In genomic region chr12:110266381-110266909, GRCh38 we compare ENCODE assay signal across 15 cellular contexts. TPM values are rescaled to one million over a fixed set of nuclear protein-coding genes. Genes with fewer than 3 reads are reported as not detected.
DNase-seq lines count a peak whose midpoint lies in the region; ATAC-seq and TF ChIP-seq lines count a peak whose summit lies in the region.
"Had no signal": no experiment of that assay in that cellular context is flagged by ENCODE, and none has a peak within 500 bp of the region (broad histone marks: within the 10 kb centered on the region; RNA-seq: fewer than 3 reads in every experiment).

No MANE protein-coding gene starts in this region.

- BruUV-seq in A673 (replicated peaks; lab: Mats Ljungman, UMichigan): no TSS peak

- no peak for DNase-seq in A673 (ENCODE audit: low spot score)
- DNase-seq in HFF-Myc (ENCODE audit: extremely low read depth, low read depth): no peak
- DNase-seq in T1000 (lab: John Stamatoyannopoulos, UW): peak; percentile 9
- DNase-seq in neural progenitor cell (ENCODE audit: low spot score): no peak
- DNase-seq in GM13976 (ENCODE audit: low spot score): no peak
- DNase-seq: activated naive CD4-positive, alpha-beta T cell treated with anti-CD3 and anti-CD28 coated beads, Interleukin-2, amount 10 ng/mL, durations not matched to agents 7 days and 5 days; NCI-H446 treated with DMSO at 0.1 percent for 48 hours had no signal

- H3K4me3 Mint-ChIP-seq in neural progenitor cell: no peak overlapping the region
- H3K4me3 Mint-ChIP-seq: activated naive CD4-positive, alpha-beta T cell treated with anti-CD3 and anti-CD28 coated beads, Interleukin-2, amount 10 ng/mL, durations not matched to agents 7 days and 5 days; central memory CD8-positive, alpha-beta T cell; memory B cell; stimulated activated naive CD8-positive, alpha-beta T cell treated with anti-CD3 and anti-CD28 coated beads, Interleukin-15, Interleukin-2, amounts not matched to agents 100 ng/mL and 50 ng/mL, for 24 hours had no signal

- peak overlapping the region; percentile 57 for H3K27ac Mint-ChIP-seq in neural progenitor cell
- H3K27ac Mint-ChIP-seq: activated naive CD4-positive, alpha-beta T cell treated with anti-CD3 and anti-CD28 coated beads, Interleukin-2, amount 10 ng/mL, durations not matched to agents 7 days and 5 days; memory B cell; stimulated activated naive CD8-positive, alpha-beta T cell treated with anti-CD3 and anti-CD28 coated beads, Interleukin-15, Interleukin-2, amounts not matched to agents 100 ng/mL and 50 ng/mL, for 24 hours had no signal

- peaks cover 40% of the 10 kb centered on the region for H3K4me1 Mint-ChIP-seq in neural progenitor cell
- H3K4me1 Mint-ChIP-seq: activated naive CD4-positive, alpha-beta T cell treated with anti-CD3 and anti-CD28 coated beads, Interleukin-2, amount 10 ng/mL, durations not matched to agents 7 days and 5 days; central memory CD8-positive, alpha-beta T cell; memory B cell had no signal

- H3K4me1 ChIP-seq in A673 (ENCODE audit: insufficient read depth, low read length, poor library complexity, severe bottlenecking) (peaks cover 34% of the 10 kb centered on the region), neural progenitor cell (peaks cover 31% of the 10 kb centered on the region)
- H3K4me1 ChIP-seq: BLaER1 had no signal

- in situ Hi-C loops in GM13976 (cut with MboI; ENCODE audit: low sequenced_read_pairs, unreplicated experiment): no loop called here

- no peak for TF ChIP-seq CTCF in A673 (conservative IDR thresholded peaks at IDR 0.05; ENCODE audit: low read depth, low read length)
- no peak for TF ChIP-seq CTCF in HFF-Myc (IDR thresholded peaks at IDR 0.05; ENCODE audit: low read depth, low read length, missing control alignments)
- no peak for TF ChIP-seq CTCF in neural progenitor cell (IDR thresholded peaks at IDR 0.05)
- TF ChIP-seq CTCF in GM13976 (IDR thresholded peaks at IDR 0.05; ENCODE audit: borderline replicate concordance, control extremely low read depth, extremely low read depth, insufficient read depth, missing control alignments): no peak

- ATAC-seq in HG03521 (IDR thresholded peaks at IDR 0.05; ENCODE audit: unreplicated experiment) (no peak), HG02571 (IDR thresholded peaks at IDR 0.05; ENCODE audit: unreplicated experiment) (no peak), GM18907 (IDR thresholded peaks at IDR 0.05; ENCODE audit: unreplicated experiment) (no peak)

- H3K4me2 ChIP-seq in neural progenitor cell: peak overlapping the region; percentile 33
- H3K4me2 ChIP-seq: BLaER1 had no signal

- no peaks in the 10 kb centered on the region for H3K79me2 ChIP-seq in neural progenitor cell (ENCODE audit: low read depth)

- no peaks in the 10 kb centered on the region for H3K36me3 ChIP-seq in A673 (ENCODE audit: insufficient read depth, low read length, poor library complexity, severe bottlenecking)
- no peaks in the 10 kb centered on the region for H3K36me3 ChIP-seq in neural progenitor cell
- H3K36me3 ChIP-seq: BLaER1 had no signal

- H4K20me1 ChIP-seq in neural progenitor cell (ENCODE audit: low read depth): no peaks in the 10 kb centered on the region
- H4K20me1 ChIP-seq: BLaER1 had no signal

- H3K9me3 Mint-ChIP-seq in neural progenitor cell: no peaks in the 10 kb centered on the region
- H3K9me3 Mint-ChIP-seq: activated naive CD4-positive, alpha-beta T cell treated with anti-CD3 and anti-CD28 coated beads, Interleukin-2, amount 10 ng/mL, durations not matched to agents 7 days and 5 days; central memory CD8-positive, alpha-beta T cell; memory B cell; stimulated activated naive CD8-positive, alpha-beta T cell treated with anti-CD3 and anti-CD28 coated beads, Interleukin-15, Interleukin-2, amounts not matched to agents 100 ng/mL and 50 ng/mL, for 24 hours had no signal

- H3K27ac ChIP-seq in A673 (ENCODE audit: low read depth, low read length, poor library complexity, severe bottlenecking): peak overlapping the region; percentile 45
- H3K27ac ChIP-seq in neural progenitor cell: no peak overlapping the region
- H3K27ac ChIP-seq: BLaER1, epithelial cell of prostate had no signal

- H2AFZ ChIP-seq in neural progenitor cell (replicated peaks): no peak overlapping the region

- no peaks in the 10 kb centered on the region for H3K36me3 Mint-ChIP-seq in neural progenitor cell
- H3K36me3 Mint-ChIP-seq: activated naive CD4-positive, alpha-beta T cell treated with anti-CD3 and anti-CD28 coated beads, Interleukin-2, amount 10 ng/mL, durations not matched to agents 7 days and 5 days; memory B cell had no signal

- intact Hi-C loops in A673 (cut with micrococcal nuclease; ENCODE audit: unreplicated experiment): no loop called here

- H3K27me3 ChIP-seq in A673 (replicated peaks; ENCODE audit: insufficient read depth, low read depth, low read length, poor library complexity) (no peaks in the 10 kb centered on the region), neural progenitor cell (no peaks in the 10 kb centered on the region)
- H3K27me3 ChIP-seq: BLaER1 had no signal

- H3K9ac ChIP-seq in neural progenitor cell: no peak overlapping the region
- H3K9ac ChIP-seq: BLaER1 had no signal

- H3K27me3 Mint-ChIP-seq in neural progenitor cell (ENCODE audit: insufficient read depth, low read depth): no peaks in the 10 kb centered on the region

- H3K4me3 ChIP-seq in A673 (ENCODE audit: low read depth, low read length, poor library complexity, severe bottlenecking) (no peak overlapping the region), HFF-Myc (replicated peaks; ENCODE audit: low read depth, low read length) (0 out of 2 replicates have a peak overlapping the region, but pooled peaks have one; percentile 12), neural progenitor cell (no peak overlapping the region)
- H3K4me3 ChIP-seq: BLaER1 had no signal

- CTCF ChIA-PET in A673 (lab: Charles Lee): no interaction called here

- H3F3A ChIP-seq in neural progenitor cell (ENCODE audit: low read depth): peaks cover 14% of the 10 kb centered on the region

- POLR2A ChIA-PET in A673 (lab: Charles Lee; ENCODE audit: low non-redundant PET): no interaction called here

- no peaks in the 10 kb centered on the region for H3K9me3 ChIP-seq in A673 (ENCODE audit: low read depth, low read length, poor library complexity, severe bottlenecking)
- H3K9me3 ChIP-seq in neural progenitor cell (ENCODE audit: low read depth): no peaks in the 10 kb centered on the region
- H3K9me3 ChIP-seq: BLaER1 had no signal

RNA-seq across cellular contexts. Expression of gene ATP2A2, which starts 14.6 kb away (rescaled TPM):
- total RNA-seq in A673 (2021): 296 and 333 TPM in 2 replicates
- total RNA-seq in neural progenitor cell (ENCODE audit: low replicate concordance): 99.5 and 111 TPM in 2 replicates
